ENCODE assay signal across 15 cellular contexts in genomic region chr22:49512471-49512870, GRCh38.
A peak's percentile ranks its signal among the peaks of the same experiment; 100 is the strongest.
DNase-seq lines count a peak whose midpoint lies in the region; ATAC-seq, FAIRE-seq and TF ChIP-seq lines count a peak whose summit lies in the region.
"Had no signal": no experiment of that assay in that cellular context is flagged by ENCODE, and none has a peak within 500 bp of the region (broad histone marks: within the 10 kb centered on the region; RNA-seq: fewer than 3 reads in every experiment).

No MANE protein-coding gene starts in this region.

- intact Hi-C loops in activated B cell treated with CpG ODN at 0.5 μM for 24 hours (cut with micrococcal nuclease) = no loop called here

- CTCF ChIA-PET in activated B cell treated with CpG ODN at 0.5 μM for 24 hours (lab: Charles Lee) = no interaction called here

- DNase-seq in COR-L47 (lab: John Stamatoyannopoulos, UW) = peak; percentile 77
- DNase-seq in LNCaP clone FGC (ENCODE audit: low read depth) = peak; percentile 65
- no peak for DNase-seq in activated B cell treated with CpG ODN at 0.5 μM for 24 hours
- DNase-seq in naive B cell = no peak
- no peak for DNase-seq in GM12891 (ENCODE audit: insufficient read length, low spot score)
- no peak for DNase-seq in kidney glomerular epithelial cell (lab: John Stamatoyannopoulos, UW)
- DNase-seq in glutamatergic neuron = no peak
- DNase-seq: activated CD4-positive, alpha-beta T cell treated with anti-CD3 and anti-CD28 coated beads for 4 hours; activated T-cell treated with anti-CD3 and anti-CD28 coated beads, Interleukin-2, amount 50 U/mL, for 72 hours; anterior cingulate cortex; foreskin melanocyte; IMR-90; stimulated activated CD4-positive, alpha-beta T cell treated with anti-CD3 and anti-CD28 coated beads, Interleukin-4, amount 100 ng/mL, for 24 hours; stimulated activated CD8-positive, alpha-beta memory T cell treated with anti-CD3 and anti-CD28 coated beads, Interleukin-4, amount 100 ng/mL, for 48 hours; T1000 had no signal

- FAIRE-seq in GM12891 (lab: Jason Lieb, UNC) = no peak

- no peak overlapping the region for H3K4me3 ChIP-seq in LNCaP clone FGC (ENCODE audit: low read depth, low read length)

- H3K9me3 Mint-ChIP-seq in activated B cell treated with CpG ODN at 0.5 μM for 24 hours (peaks cover 26% of the 10 kb centered on the region), naive B cell (peaks cover 0 to 36% (median 32%) of the 10 kb centered on the region in 7 donors), glutamatergic neuron (ENCODE audit: unreplicated experiment) (peaks cover 20% of the 10 kb centered on the region)

- ATAC-seq in activated B cell treated with CpG ODN at 0.5 μM for 24 hours (ENCODE audit: low read depth) (no peak), naive B cell (ENCODE audit: low read depth in 2 of 2) (no peak)
- ATAC-seq: activated T-cell treated with anti-CD3 and anti-CD28 coated beads, Interleukin-2, amount 50 U/mL, for 72 hours had no signal

- POLR2A ChIA-PET in activated B cell treated with CpG ODN at 0.5 μM for 24 hours (lab: Charles Lee) = no interaction called here

- H3K4me3 Mint-ChIP-seq in activated B cell treated with CpG ODN at 0.5 μM for 24 hours (no peak overlapping the region), naive B cell (no peak overlapping the region), glutamatergic neuron (ENCODE audit: unreplicated experiment) (no peak overlapping the region)
- H3K4me3 Mint-ChIP-seq: activated T-cell treated with anti-CD3 and anti-CD28 coated beads, Interleukin-2, amount 50 U/mL, for 72 hours had no signal

- H3K27me3 Mint-ChIP-seq in activated B cell treated with CpG ODN at 0.5 μM for 24 hours = no peaks in the 10 kb centered on the region
- no peaks in the 10 kb centered on the region for H3K27me3 Mint-ChIP-seq in naive B cell
- peaks cover 6% of the 10 kb centered on the region for H3K27me3 Mint-ChIP-seq in glutamatergic neuron (ENCODE audit: unreplicated experiment)

- peaks cover 7% of the 10 kb centered on the region for H3K4me1 Mint-ChIP-seq in activated B cell treated with CpG ODN at 0.5 μM for 24 hours
- peaks cover 5 to 25% (median 14%) of the 10 kb centered on the region in 3 donors for H3K4me1 Mint-ChIP-seq in naive B cell
- H3K4me1 Mint-ChIP-seq in glutamatergic neuron (ENCODE audit: low read depth, unreplicated experiment) = no peaks in the 10 kb centered on the region

- H3K27ac Mint-ChIP-seq in activated B cell treated with CpG ODN at 0.5 μM for 24 hours (peak overlapping the region; percentile 53), naive B cell (peak overlapping the region; percentile 47 to 96 (median 92)), glutamatergic neuron (ENCODE audit: unreplicated experiment) (no peak overlapping the region)

- no peak for TF ChIP-seq CTCF in LNCaP clone FGC (IDR thresholded peaks at IDR 0.05; ENCODE audit: control insufficient read depth, extremely low read depth, insufficient read depth)
- TF ChIP-seq CTCF in activated B cell treated with CpG ODN at 0.5 μM for 24 hours (IDR thresholded peaks at IDR 0.05) = no peak
- TF ChIP-seq CTCF in glutamatergic neuron (IDR thresholded peaks at IDR 0.05; ENCODE audit: partially characterized antibody, unreplicated experiment) = no peak

- H3K36me3 Mint-ChIP-seq in activated B cell treated with CpG ODN at 0.5 μM for 24 hours (ENCODE audit: low read depth) = peaks cover 4% of the 10 kb centered on the region
- peaks cover 0 to 6% of the 10 kb centered on the region in 2 donors for H3K36me3 Mint-ChIP-seq in naive B cell
- H3K36me3 Mint-ChIP-seq in glutamatergic neuron (ENCODE audit: unreplicated experiment) = peaks cover 10% of the 10 kb centered on the region

- no peak for TF ChIP-seq POLR2A in GM12891 (IDR thresholded peaks at IDR 0.05; ENCODE audit: low read depth, low read length)

TF ChIP-seq in GM12891, 5 proteins besides CTCF, POLR2A, EP300 and RAD21:
- TF ChIP-seq POU2F2 (IDR thresholded peaks at IDR 0.05; ENCODE audit: low read depth, low read length) (no peak), PAX5 (IDR thresholded peaks at IDR 0.05; ENCODE audit: insufficient read depth, low read length, severe bottlenecking) (no peak), POLR2AphosphoS5 (IDR thresholded peaks at IDR 0.05; ENCODE audit: low read depth, low read length) (no peak), SPI1 (IDR thresholded peaks at IDR 0.05; ENCODE audit: low read depth, low read length) (no peak), TAF1 (IDR thresholded peaks at IDR 0.05; ENCODE audit: low read depth, low read length) (no peak)

Comparison
In these comparisons a context has a peak if more than half of its experiments do, and no peak if none do; other contexts are left out.
1. DNase-seq: peak in COR-L47 (single experiment) and LNCaP clone FGC (single experiment); none in activated B cell treated with CpG ODN at 0.5 μM for 24 hours (single experiment), naive B cell (single experiment), GM12891 (single experiment), kidney glomerular epithelial cell (single experiment) and glutamatergic neuron (single experiment).